ENCODE assay signal across 10 cellular contexts in the genomic region with DNA sequence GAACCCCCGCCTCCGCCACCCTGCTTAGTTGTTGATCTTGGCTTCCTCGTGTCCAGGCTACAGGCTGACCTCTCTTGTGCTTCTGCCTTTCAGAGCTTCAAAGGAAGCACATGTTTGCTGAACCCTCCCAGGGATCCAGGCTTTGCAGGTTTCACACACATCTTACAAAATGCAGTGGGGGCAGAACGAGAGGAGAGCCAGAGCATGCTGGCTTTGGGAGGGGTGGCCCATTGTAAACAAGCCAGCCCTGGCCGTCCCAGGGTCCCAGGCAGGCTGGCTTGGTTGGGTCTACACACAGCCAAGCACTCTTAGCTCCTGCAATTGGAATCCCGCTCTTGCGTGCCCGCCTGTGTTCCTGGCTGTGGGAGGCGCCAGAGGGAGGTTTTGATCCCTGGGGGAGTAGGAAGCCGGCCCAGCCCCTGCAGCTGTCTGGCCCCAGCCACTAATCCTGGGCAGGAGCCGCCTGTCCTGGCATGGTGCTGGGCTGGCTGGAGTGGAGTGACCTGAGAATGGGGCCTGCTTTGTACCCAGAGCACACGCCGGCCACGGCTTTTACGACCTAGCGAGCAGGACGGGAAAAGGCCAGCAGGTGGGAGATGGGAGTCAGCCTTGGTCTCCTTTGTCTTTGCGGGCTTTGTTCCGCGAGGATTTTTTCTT. TPM values are rescaled to one million over a fixed set of nuclear protein-coding genes. Genes with fewer than 3 reads are reported as not detected.
A peak's percentile ranks its signal among the peaks of the same experiment; 100 is the strongest.
DNase-seq lines count a peak whose midpoint lies in the region; ATAC-seq and TF ChIP-seq lines count a peak whose summit lies in the region.
"Had no signal": no experiment of that assay in that cellular context is flagged by ENCODE, and none has a peak within 500 bp of the region (broad histone marks: within the 10 kb centered on the region; RNA-seq: fewer than 3 reads in every experiment).

No MANE protein-coding gene starts in this region.

- no peaks in the 10 kb centered on the region; the same call in 1 of the 2 replicates for H3K9me3 Mint-ChIP-seq in HFFc6
- peaks cover 6% of the 10 kb centered on the region; the same call in 1 of the 2 replicates for H3K9me3 Mint-ChIP-seq in WTC11
- H3K9me3 Mint-ChIP-seq: central memory CD8-positive, alpha-beta T cell had no signal

- DNase-seq in HFFc6, result no peak
- peak; percentile 79 for DNase-seq in WTC11 (ENCODE audit: low spot score)
- DNase-seq in hypothalamus (lab: John Stamatoyannopoulos, UW), result peak in 40 of 51 donors; percentile 11 to 86 (median 60)
- peak; percentile 85 for DNase-seq in retina
- DNase-seq in RWPE1 (ENCODE audit: low spot score), result no peak
- no peak for DNase-seq in activated gamma-delta T cell treated with Interleukin-2 at 50 U/mL for 16 hours

- POLR2A ChIA-PET in WTC11 (lab: Charles Lee), result interaction anchor here (1.3 kb wide), 1 partner anchor 18 kb away, joined by 3 read pairs; no protein-coding TSS in a partner anchor
- POLR2A ChIA-PET in RWPE1 (lab: Yijun Ruan, JAX; ENCODE audit: low non-redundant PET), result no interaction called here

- H3K27me3 Mint-ChIP-seq in HFFc6 (ENCODE audit: insufficient read depth) (peaks cover 21% of the 10 kb centered on the region), WTC11 (ENCODE audit: low read depth) (no peaks in the 10 kb centered on the region)

- no peak overlapping the region; the same call in 1 of the 2 replicates for H3K27ac ChIP-seq in RWPE1
- H3K27ac ChIP-seq: parathyroid adenoma had no signal

- H3K36me3 Mint-ChIP-seq in HFFc6 (ENCODE audit: low read depth) (peaks cover 73% of the 10 kb centered on the region), WTC11 (peaks cover 15% of the 10 kb centered on the region; the same call in 1 of the 2 replicates)

- no peak overlapping the region for H3K4me3 Mint-ChIP-seq in HFFc6
- peak overlapping the region; percentile 8; the same call in 1 of the 2 replicates for H3K4me3 Mint-ChIP-seq in WTC11
- H3K4me3 Mint-ChIP-seq: central memory CD8-positive, alpha-beta T cell had no signal

- H3K4me1 Mint-ChIP-seq in HFFc6 (ENCODE audit: low read depth) (peaks cover 57% of the 10 kb centered on the region), WTC11 (peaks cover 67% of the 10 kb centered on the region)
- H3K4me1 Mint-ChIP-seq: central memory CD8-positive, alpha-beta T cell had no signal

- TF ChIP-seq CTCF in HFFc6 (IDR thresholded peaks at IDR 0.05) (peak; percentile 14; the same call in 1 of the 2 replicates), WTC11 (IDR thresholded peaks at IDR 0.05) (peak; percentile 18; the same call in 1 of the 2 replicates), RWPE1 (conservative IDR thresholded peaks at IDR 0.05; ENCODE audit: low read depth) (no peak)

- peak; percentile 89 for ATAC-seq in WTC11
- no peak for ATAC-seq in GM18519 (IDR thresholded peaks at IDR 0.05; ENCODE audit: low FRiP score, unreplicated experiment)
- ATAC-seq in HG03432 (IDR thresholded peaks at IDR 0.05; ENCODE audit: unreplicated experiment), result no peak

- CTCF ChIA-PET in WTC11 (lab: Charles Lee), result interaction anchor here (0.7 to 4.1 kb wide), 24 partner anchors 9 to 460 kb away, joined by 3 to 32 read pairs (median 5); no protein-coding TSS in a partner anchor
- CTCF ChIA-PET in RWPE1 (lab: Yijun Ruan, JAX), result interaction anchor here (0.6 kb wide), 3 partner anchors 25 to 554 kb away, joined by 3 to 4 read pairs (median 3); no protein-coding TSS in a partner anchor

- peak overlapping the region; percentile 39; the same call in 1 of the 2 replicates for H3K27ac Mint-ChIP-seq in HFFc6
- H3K27ac Mint-ChIP-seq in WTC11, result peak overlapping the region; percentile 98

TF ChIP-seq in WTC11, 78 proteins besides CTCF, POLR2A, EP300 and RAD21 (continues in another document):
- TF ChIP-seq GRHL2 (CRISPR knock-in tag; IDR thresholded peaks at IDR 0.05; ENCODE audit: insufficient replicate concordance, severe bottlenecking) (no peak), CREM (CRISPR knock-in tag; IDR thresholded peaks at IDR 0.05) (no peak), FOXP1 (CRISPR knock-in tag; IDR thresholded peaks at IDR 0.05; ENCODE audit: borderline replicate concordance) (no peak), ZNF416 (CRISPR knock-in tag; IDR thresholded peaks at IDR 0.05) (no peak), GABPB1 (CRISPR knock-in tag; IDR thresholded peaks at IDR 0.05) (peak; percentile 64), JUN (CRISPR knock-in tag; IDR thresholded peaks at IDR 0.05) (no peak), PRRX2 (CRISPR knock-in tag; IDR thresholded peaks at IDR 0.05) (0 out of 2 replicates have a peak, but pooled peaks have one; percentile 27), ZNF138 (CRISPR knock-in tag; conservative IDR thresholded peaks at IDR 0.05) (no peak), TEAD1 (CRISPR knock-in tag; IDR thresholded peaks at IDR 0.05) (no peak), ZNF121 (CRISPR knock-in tag; IDR thresholded peaks at IDR 0.05) (0 out of 2 replicates have a peak, but pooled peaks have one; percentile 7), FOXK1 (CRISPR knock-in tag; IDR thresholded peaks at IDR 0.05) (no peak)
- TF ChIP-seq, protein P1, sequence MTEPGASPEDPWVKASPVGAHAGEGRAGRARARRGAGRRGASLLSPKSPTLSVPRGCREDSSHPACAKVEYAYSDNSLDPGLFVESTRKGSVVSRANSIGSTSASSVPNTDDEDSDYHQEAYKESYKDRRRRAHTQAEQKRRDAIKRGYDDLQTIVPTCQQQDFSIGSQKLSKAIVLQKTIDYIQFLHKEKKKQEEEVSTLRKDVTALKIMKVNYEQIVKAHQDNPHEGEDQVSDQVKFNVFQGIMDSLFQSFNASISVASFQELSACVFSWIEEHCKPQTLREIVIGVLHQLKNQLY (CRISPR knock-in tag; IDR thresholded peaks at IDR 0.05), result no peak
- TF ChIP-seq, protein P2, sequence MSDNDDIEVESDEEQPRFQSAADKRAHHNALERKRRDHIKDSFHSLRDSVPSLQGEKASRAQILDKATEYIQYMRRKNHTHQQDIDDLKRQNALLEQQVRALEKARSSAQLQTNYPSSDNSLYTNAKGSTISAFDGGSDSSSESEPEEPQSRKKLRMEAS (CRISPR knock-in tag; IDR thresholded peaks at IDR 0.05), result peak; percentile 70
- TF ChIP-seq, protein P3, sequence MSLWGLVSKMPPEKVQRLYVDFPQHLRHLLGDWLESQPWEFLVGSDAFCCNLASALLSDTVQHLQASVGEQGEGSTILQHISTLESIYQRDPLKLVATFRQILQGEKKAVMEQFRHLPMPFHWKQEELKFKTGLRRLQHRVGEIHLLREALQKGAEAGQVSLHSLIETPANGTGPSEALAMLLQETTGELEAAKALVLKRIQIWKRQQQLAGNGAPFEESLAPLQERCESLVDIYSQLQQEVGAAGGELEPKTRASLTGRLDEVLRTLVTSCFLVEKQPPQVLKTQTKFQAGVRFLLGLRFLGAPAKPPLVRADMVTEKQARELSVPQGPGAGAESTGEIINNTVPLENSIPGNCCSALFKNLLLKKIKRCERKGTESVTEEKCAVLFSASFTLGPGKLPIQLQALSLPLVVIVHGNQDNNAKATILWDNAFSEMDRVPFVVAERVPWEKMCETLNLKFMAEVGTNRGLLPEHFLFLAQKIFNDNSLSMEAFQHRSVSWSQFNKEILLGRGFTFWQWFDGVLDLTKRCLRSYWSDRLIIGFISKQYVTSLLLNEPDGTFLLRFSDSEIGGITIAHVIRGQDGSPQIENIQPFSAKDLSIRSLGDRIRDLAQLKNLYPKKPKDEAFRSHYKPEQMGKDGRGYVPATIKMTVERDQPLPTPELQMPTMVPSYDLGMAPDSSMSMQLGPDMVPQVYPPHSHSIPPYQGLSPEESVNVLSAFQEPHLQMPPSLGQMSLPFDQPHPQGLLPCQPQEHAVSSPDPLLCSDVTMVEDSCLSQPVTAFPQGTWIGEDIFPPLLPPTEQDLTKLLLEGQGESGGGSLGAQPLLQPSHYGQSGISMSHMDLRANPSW (CRISPR knock-in tag; conservative IDR thresholded peaks at IDR 0.05; ENCODE audit: low read depth), result no peak
- TF ChIP-seq, protein P4, sequence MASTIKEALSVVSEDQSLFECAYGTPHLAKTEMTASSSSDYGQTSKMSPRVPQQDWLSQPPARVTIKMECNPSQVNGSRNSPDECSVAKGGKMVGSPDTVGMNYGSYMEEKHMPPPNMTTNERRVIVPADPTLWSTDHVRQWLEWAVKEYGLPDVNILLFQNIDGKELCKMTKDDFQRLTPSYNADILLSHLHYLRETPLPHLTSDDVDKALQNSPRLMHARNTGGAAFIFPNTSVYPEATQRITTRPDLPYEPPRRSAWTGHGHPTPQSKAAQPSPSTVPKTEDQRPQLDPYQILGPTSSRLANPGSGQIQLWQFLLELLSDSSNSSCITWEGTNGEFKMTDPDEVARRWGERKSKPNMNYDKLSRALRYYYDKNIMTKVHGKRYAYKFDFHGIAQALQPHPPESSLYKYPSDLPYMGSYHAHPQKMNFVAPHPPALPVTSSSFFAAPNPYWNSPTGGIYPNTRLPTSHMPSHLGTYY (CRISPR knock-in tag; IDR thresholded peaks at IDR 0.05), result no peak
- TF ChIP-seq, protein P5, sequence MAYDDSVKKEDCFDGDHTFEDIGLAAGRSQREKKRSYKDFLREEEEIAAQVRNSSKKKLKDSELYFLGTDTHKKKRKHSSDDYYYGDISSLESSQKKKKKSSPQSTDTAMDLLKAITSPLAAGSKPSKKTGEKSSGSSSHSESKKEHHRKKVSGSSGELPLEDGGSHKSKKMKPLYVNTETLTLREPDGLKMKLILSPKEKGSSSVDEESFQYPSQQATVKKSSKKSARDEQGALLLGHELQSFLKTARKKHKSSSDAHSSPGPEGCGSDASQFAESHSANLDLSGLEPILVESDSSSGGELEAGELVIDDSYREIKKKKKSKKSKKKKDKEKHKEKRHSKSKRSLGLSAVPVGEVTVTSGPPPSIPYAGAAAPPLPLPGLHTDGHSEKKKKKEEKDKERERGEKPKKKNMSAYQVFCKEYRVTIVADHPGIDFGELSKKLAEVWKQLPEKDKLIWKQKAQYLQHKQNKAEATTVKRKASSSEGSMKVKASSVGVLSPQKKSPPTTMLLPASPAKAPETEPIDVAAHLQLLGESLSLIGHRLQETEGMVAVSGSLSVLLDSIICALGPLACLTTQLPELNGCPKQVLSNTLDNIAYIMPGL (CRISPR knock-in tag; IDR thresholded peaks at IDR 0.05), result peak; percentile 58; the same call in 1 of the 2 replicates
- TF ChIP-seq, protein P6, sequence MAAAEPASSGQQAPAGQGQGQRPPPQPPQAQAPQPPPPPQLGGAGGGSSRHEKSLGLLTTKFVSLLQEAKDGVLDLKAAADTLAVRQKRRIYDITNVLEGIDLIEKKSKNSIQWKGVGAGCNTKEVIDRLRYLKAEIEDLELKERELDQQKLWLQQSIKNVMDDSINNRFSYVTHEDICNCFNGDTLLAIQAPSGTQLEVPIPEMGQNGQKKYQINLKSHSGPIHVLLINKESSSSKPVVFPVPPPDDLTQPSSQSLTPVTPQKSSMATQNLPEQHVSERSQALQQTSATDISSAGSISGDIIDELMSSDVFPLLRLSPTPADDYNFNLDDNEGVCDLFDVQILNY (CRISPR knock-in tag; IDR thresholded peaks at IDR 0.05), result 0 out of 2 replicates have a peak, but pooled peaks have one; percentile 47

RNA-seq across cellular contexts. Expression of a gene that starts 53.9 kb away (rescaled TPM):
- 10 to 100 TPM; 82.3 to 98.7 (median 87.8) TPM for total RNA-seq in HFFc6 (2021; fragmentation: NEBNext Ultra II Directional; extraction: Animal tissue kit (Norgen Biotek cat#: 25700))
- 31.1 to 44.4 TPM (median 32.6 TPM) in 3 replicates for total RNA-seq in WTC11 (2021)

Comparison
In these comparisons a context has a peak if more than half of its experiments do, and no peak if none do; other contexts are left out.
1. DNase-seq: peak in WTC11 (single experiment), hypothalamus (40 of 51) and retina (single experiment); none in HFFc6 (single experiment), RWPE1 (single experiment) and activated gamma-delta T cell treated with Interleukin-2 at 50 U/mL for 16 hours (single experiment).